In genomic region chr16:14502932-14503741, GRCh38 we compare ENCODE assay signal across 8 cellular contexts.
DNase-seq lines count a peak whose midpoint lies in the region; ATAC-seq, FAIRE-seq and TF ChIP-seq lines count a peak whose summit lies in the region.

No MANE protein-coding gene starts in this region.

- FAIRE-seq in D721Med (lab: Jason Lieb, UNC): no peak

- no peak for TF ChIP-seq CTCF in D721Med (IDR thresholded peaks at IDR 0.05; ENCODE audit: insufficient read depth, missing control alignments)

- ATAC-seq in GM21390 (IDR thresholded peaks at IDR 0.05; ENCODE audit: unreplicated experiment) (peak; percentile 74), HG03460 (IDR thresholded peaks at IDR 0.05; ENCODE audit: unreplicated experiment) (peak; percentile 49), esophagus mucosa (peak; percentile 20), GM18519 (IDR thresholded peaks at IDR 0.05; ENCODE audit: low FRiP score, unreplicated experiment) (no peak)

- DNase-seq in EL: peak; percentile 39
- DNase-seq in D721Med (ENCODE audit: insufficient read length, low spot score): no peak
- no peak for DNase-seq in activated CD8-positive, alpha-beta memory T cell treated with anti-CD3 and anti-CD28 coated beads, Interleukin-2, amount 50 U/mL, for 48 hours
- DNase-seq in NCI-H2227 (lab: John Stamatoyannopoulos, UW; ENCODE audit: unreplicated experiment): no peak
